22 cellular contexts compared by ENCODE assay signal in genomic region chr7:1402110-1402790, GRCh38. TPM values are rescaled to one million over a fixed set of nuclear protein-coding genes. Genes with fewer than 3 reads are reported as not detected.
DNase-seq lines count a peak whose midpoint lies in the region; ATAC-seq, FAIRE-seq and TF ChIP-seq lines count a peak whose summit lies in the region.
"Had no signal": no experiment of that assay in that cellular context is flagged by ENCODE, and none has a peak within 500 bp of the region (broad histone marks: within the 10 kb centered on the region; RNA-seq: fewer than 3 reads in every experiment).

No MANE protein-coding gene starts in this region.

- FAIRE-seq in A549 (lab: Jason Lieb, UNC) = no peak
- no peak for FAIRE-seq in GM19239 (lab: Jason Lieb, UNC)
- FAIRE-seq: A204.1, GM12878 had no signal

- H3K18ac ChIP-seq in neuronal stem cell (ENCODE audit: low read length) = no peak overlapping the region

- no peak overlapping the region for H3K4me2 ChIP-seq in A549
- H3K4me2 ChIP-seq in GM23338 = no peak overlapping the region
- H3K4me2 ChIP-seq in neuronal stem cell (ENCODE audit: insufficient read depth, low read length, poor library complexity, severe bottlenecking) = no peak overlapping the region

- 84% methylated on average over 11 of the region's 12 CpGs for WGBS in A549 (ENCODE audit: missing lambda C conversion rate)
- no CpG with 5 or more reads among the region's 12 CpGs for WGBS in neuronal stem cell (ENCODE audit: extremely low coverage in 2 of 2, insufficient read length in 2 of 2, insufficient replicate concordance in 1 of 2), 2 donors

- H3K4me1 Mint-ChIP-seq in GM23338 = peaks cover 8% of the 10 kb centered on the region

- no peak overlapping the region for H2BK12ac ChIP-seq in neuronal stem cell (ENCODE audit: low read length)

- H3K14ac ChIP-seq in neuronal stem cell (ENCODE audit: low read length) = no peak overlapping the region

- no peak for ATAC-seq in A549
- no peak for ATAC-seq in GM23338
- no peak for ATAC-seq in HG02588 (IDR thresholded peaks at IDR 0.05; ENCODE audit: unreplicated experiment)
- ATAC-seq: GM12878, HCT116 had no signal

- no peak overlapping the region for H2BK120ac ChIP-seq in neuronal stem cell (ENCODE audit: low read depth, low read length)

- POLR2A ChIA-PET in A549 (lab: Yijun Ruan, JAX) = no interaction called here

- H3K9me3 Mint-ChIP-seq in GM23338 = peaks cover 2% of the 10 kb centered on the region; the same call in 1 of the 3 replicates

- H4K8ac ChIP-seq in neuronal stem cell (ENCODE audit: low read depth, low read length) = no peak overlapping the region

- no peaks in the 10 kb centered on the region for H3F3A ChIP-seq in GM23338 (replicated peaks; ENCODE audit: low read depth)

- H3K23ac ChIP-seq in neuronal stem cell (ENCODE audit: low read depth, low read length, poor library complexity) = no peak overlapping the region

- no peak overlapping the region for H2AFZ ChIP-seq in GM23338
- no peak overlapping the region for H2AFZ ChIP-seq in neuronal stem cell (ENCODE audit: low read length)
- H2AFZ ChIP-seq: GM23248 had no signal

- no peaks in the 10 kb centered on the region for H4K20me1 ChIP-seq in GM23338 (replicated peaks; ENCODE audit: insufficient read depth)
- H4K20me1 ChIP-seq: BLaER1 had no signal

- no peak overlapping the region for H3K27ac Mint-ChIP-seq in GM23338
- H3K27ac Mint-ChIP-seq: CD14-positive monocyte had no signal

- H2AK5ac ChIP-seq in neuronal stem cell (ENCODE audit: low read depth, low read length) = peak overlapping the region; percentile 63

- H3K9me2 ChIP-seq in GM23338 (ENCODE audit: insufficient read depth) = no peaks in the 10 kb centered on the region

- H3K36me3 ChIP-seq in GM23338 (ENCODE audit: insufficient read depth) (no peaks in the 10 kb centered on the region), neuronal stem cell (replicated peaks in 1 of 2; ENCODE audit: control insufficient read depth in 2 of 2, insufficient read depth in 2 of 2, low read length in 2 of 2) (no peaks in the 10 kb centered on the region)
- H3K36me3 ChIP-seq: BLaER1 had no signal

- CTCF ChIA-PET in A549 (lab: Yijun Ruan, JAX) = interaction anchor here (0.9 to 16.1 kb wide), 7 partner anchors 8 to 208 kb away, joined by 3 to 218 read pairs (median 5); no protein-coding TSS in a partner anchor

- H2BK15ac ChIP-seq in neuronal stem cell (ENCODE audit: low read length) = no peak overlapping the region

- no peak overlapping the region for H3K27ac ChIP-seq in A549
- no peak overlapping the region for H3K27ac ChIP-seq in GM23338 (ENCODE audit: low read depth)
- no peak overlapping the region for H3K27ac ChIP-seq in neuronal stem cell (replicated peaks; ENCODE audit: low read length)
- H3K27ac ChIP-seq: BLaER1, GM23248 had no signal

- no peak overlapping the region for H2BK5ac ChIP-seq in neuronal stem cell (ENCODE audit: low read length)

- H3K9me3 ChIP-seq in A549 = peaks cover 9% of the 10 kb centered on the region
- peaks cover 3 to 4% of the 10 kb centered on the region in 2 donors for H3K9me3 ChIP-seq in neuronal stem cell (replicated peaks in 1 of 2; ENCODE audit: control insufficient read depth in 2 of 2, insufficient read depth in 1 of 2, low read depth in 1 of 2, low read length in 2 of 2)

- no peaks in the 10 kb centered on the region for H3K79me2 ChIP-seq in GM23338 (replicated peaks; ENCODE audit: insufficient read depth)

- H3K9ac ChIP-seq in neuronal stem cell (ENCODE audit: low read depth, low read length, poor library complexity) = peak overlapping the region; percentile 38
- H3K9ac ChIP-seq: BLaER1, GM23248 had no signal

- peaks cover 30% of the 10 kb centered on the region for H3K27me3 Mint-ChIP-seq in GM23338 (ENCODE audit: insufficient read depth, low read depth, poor library complexity)

- no peak for TF ChIP-seq RAD21 in A549 (conservative IDR thresholded peaks at IDR 0.05 in 1 of 2, IDR thresholded peaks at IDR 0.05 in 1 of 2)
- no peak for TF ChIP-seq RAD21 in Ishikawa (IDR thresholded peaks at IDR 0.05; ENCODE audit: low read depth)

- H3K4me1 ChIP-seq in A549 (peaks cover 14% of the 10 kb centered on the region; the same call in 2 of the 3 replicates), GM23338 (ENCODE audit: insufficient read depth) (peaks cover 9% of the 10 kb centered on the region), neuronal stem cell (ENCODE audit: control insufficient read depth in 2 of 2, insufficient read depth in 1 of 2, low read depth in 1 of 2, low read length in 2 of 2) (peaks cover 3 to 6% of the 10 kb centered on the region in 2 donors)

- TF ChIP-seq EP300 in A549 (IDR thresholded peaks at IDR 0.05) = no peak
- TF ChIP-seq EP300 in Ishikawa (IDR thresholded peaks at IDR 0.05; ENCODE audit: borderline replicate concordance) = no peak

- no peaks in the 10 kb centered on the region for H3K36me3 Mint-ChIP-seq in GM23338 (ENCODE audit: low read depth)
- H3K36me3 Mint-ChIP-seq: CD4-positive, alpha-beta memory T cell had no signal

- TF ChIP-seq CTCF in A549 (IDR thresholded peaks at IDR 0.05) (no peak), GM23338 (conservative IDR thresholded peaks at IDR 0.05; ENCODE audit: low read depth in 2 of 2) (no peak)

- H4K91ac ChIP-seq in neuronal stem cell (ENCODE audit: low read depth, low read length, poor library complexity) = no peak overlapping the region

- H3K4me3 ChIP-seq in A549 (no peak overlapping the region), GM23338 (no peak overlapping the region), neuronal stem cell (ENCODE audit: low read length in 2 of 2) (peak overlapping the region in 1 of 2 donors; percentile 45)
- H3K4me3 ChIP-seq: BLaER1, GM12878, GM23248 had no signal

- H3K27me3 ChIP-seq in GM23338 (ENCODE audit: insufficient read depth) (peaks cover 16% of the 10 kb centered on the region), neuronal stem cell (ENCODE audit: control insufficient read depth in 3 of 3, insufficient read depth in 3 of 3, low read depth in 1 of 3, low read length in 3 of 3) (peaks cover 0 to 55% (median 38%) of the 10 kb centered on the region in 3 experiments)

- no peak overlapping the region for H3K4me3 Mint-ChIP-seq in GM23338

- no peak overlapping the region for H3K4ac ChIP-seq in neuronal stem cell (ENCODE audit: low read length)

- TF ChIP-seq POLR2A in A549 (IDR thresholded peaks at IDR 0.05; ENCODE audit: low read length) = no peak

- H3K79me1 ChIP-seq in neuronal stem cell (ENCODE audit: low read depth, low read length) = peaks cover 4% of the 10 kb centered on the region

- no peak for DNase-seq in A549 (ENCODE audit: low read depth in 1 of 2, low spot score in 1 of 2)
- no peak for DNase-seq in GM23338 (ENCODE audit: low spot score)
- no peak for DNase-seq in neuronal stem cell (ENCODE audit: low spot score)
- no peak for DNase-seq in GM19239 (ENCODE audit: insufficient read length, low spot score)
- no peak for DNase-seq in AG08395 (ENCODE audit: low spot score)
- DNase-seq: Calu3; CD4-positive, alpha-beta memory T cell; DMS 273 treated with DMSO at 0.1 percent for 48 hours; DMS53; DND-41; EL; GM23248; H7; Kasumi-1; KG1 had no signal

TF ChIP-seq in A549, 52 proteins besides CTCF, POLR2A, EP300 and RAD21 (continues in another document):
- TF ChIP-seq SMC3 (IDR thresholded peaks at IDR 0.05) (no peak), E2F6 (IDR thresholded peaks at IDR 0.05; ENCODE audit: borderline replicate concordance, low read depth) (0 out of 2 replicates have a peak, but pooled peaks have one; percentile 26)

TF ChIP-seq in Ishikawa, 13 proteins besides CTCF, POLR2A, EP300 and RAD21:
- TF ChIP-seq CREB1 (IDR thresholded peaks at IDR 0.05; ENCODE audit: low read depth) (no peak), YY1 (IDR thresholded peaks at IDR 0.05; ENCODE audit: low read depth) (0 out of 2 replicates have a peak, but pooled peaks have one; percentile 48), USF1 (IDR thresholded peaks at IDR 0.05) (no peak), EGR1 (IDR thresholded peaks at IDR 0.05) (no peak), CEBPB (IDR thresholded peaks at IDR 0.05) (no peak), MAX (IDR thresholded peaks at IDR 0.05) (no peak), NFIC (IDR thresholded peaks at IDR 0.05) (no peak)

RNA-seq across cellular contexts. Expression of gene MICALL2, which starts 57.0 kb away (rescaled TPM):
- polyA plus RNA-seq in A549 (2011; rRNA removed) (6.1 and 7.8 TPM in 2 replicates), A549 (2017; fragmentation: RNase III; extraction: RNeasy Plus Mini Kit Qiagen cat#74134 plus additional on column Dnase treatment) (18.0 to 20.6 TPM (median 19.1 TPM) in 3 replicates), GM23338 (2016; fragmentation: Nextera tagmentation; extraction: Ambion mirVana) (6.3 and 7.0 TPM in 2 replicates)
- 19.2 and 24.5 TPM in 2 replicates for polyA plus RNA-seq in A549 (2012; cell fraction: cytosol; rRNA removed)
- polyA plus RNA-seq in A549 (2012; cell fraction: nucleus; rRNA removed) = 120 and 162 TPM in 2 replicates
- 15.3 and 16.2 TPM in 2 replicates for polyA minus RNA-seq in A549 (2011; rRNA and poly(A)+ RNA removed)
- total RNA-seq in GM23338 (2014; rRNA removed; shearing (Covaris generic)) = 11.8 and 13.0 TPM in 2 replicates
- polyA plus RNA-seq in neuronal stem cell (2013, experiment 1 of 2) = 9.4 TPM
- 10.1 TPM for polyA plus RNA-seq in neuronal stem cell (2013, experiment 2 of 2)
